1 cellular context compared by ENCODE assay signal in genomic region chr17:50057521-50057991, GRCh38.
TF ChIP-seq lines count a peak whose summit lies in the region.

No MANE protein-coding gene starts in this region.

TF ChIP-seq in SK-N-SH, 30 proteins besides CTCF, POLR2A, EP300 and RAD21 (continued from another document):
- TF ChIP-seq FOXJ3 (CRISPR knock-in tag; IDR thresholded peaks at IDR 0.05) (no peak), RXRA (IDR thresholded peaks at IDR 0.05; ENCODE audit: borderline replicate concordance, low read depth) (no peak), MXI1 (IDR thresholded peaks at IDR 0.05; ENCODE audit: low read depth, low read length) (no peak)
- TF ChIP-seq, protein P1, sequence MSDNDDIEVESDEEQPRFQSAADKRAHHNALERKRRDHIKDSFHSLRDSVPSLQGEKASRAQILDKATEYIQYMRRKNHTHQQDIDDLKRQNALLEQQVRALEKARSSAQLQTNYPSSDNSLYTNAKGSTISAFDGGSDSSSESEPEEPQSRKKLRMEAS (IDR thresholded peaks at IDR 0.05; ENCODE audit: low read depth) = no peak
